Comparison of ENCODE assay signal across 1 cellular context in genomic region chr2:108554530-108554929, GRCh38.
TF ChIP-seq lines count a peak whose summit lies in the region.

No MANE protein-coding gene starts in this region.

TF ChIP-seq in HepG2, 621 proteins besides CTCF, POLR2A, EP300 and RAD21:
- TF ChIP-seq GLMP (CRISPR knock-in tag; IDR thresholded peaks at IDR 0.05; ENCODE audit: borderline replicate concordance) (no peak), NFE2L2 (IDR thresholded peaks at IDR 0.05; ENCODE audit: low read length) (no peak), ZNF550 (CRISPR knock-in tag; IDR thresholded peaks at IDR 0.05; ENCODE audit: borderline replicate concordance) (no peak), ZNF124 (CRISPR knock-in tag; IDR thresholded peaks at IDR 0.05) (no peak), FOXM1 (CRISPR knock-in tag; IDR thresholded peaks at IDR 0.05) (no peak), NR2F2 (IDR thresholded peaks at IDR 0.05; ENCODE audit: borderline replicate concordance, low read depth) (no peak), ZNF441 (CRISPR knock-in tag; IDR thresholded peaks at IDR 0.05; ENCODE audit: borderline replicate concordance) (no peak), ZNF24 (IDR thresholded peaks at IDR 0.05) (no peak)
